20 cellular contexts compared by ENCODE assay signal in genomic region chr15:32687556-32687955, GRCh38. TPM values are rescaled to one million over a fixed set of nuclear protein-coding genes. Genes with fewer than 3 reads are reported as not detected.
DNase-seq lines count a peak whose midpoint lies in the region; ATAC-seq lines count a peak whose summit lies in the region.
"Had no signal": no experiment of that assay in that cellular context is flagged by ENCODE, and none has a peak within 500 bp of the region (broad histone marks: within the 10 kb centered on the region; RNA-seq: fewer than 3 reads in every experiment).

No MANE protein-coding gene starts in this region.

- H3K9me3 ChIP-seq in GM23248 (ENCODE audit: low read depth): no peaks in the 10 kb centered on the region
- H3K9me3 ChIP-seq: BLaER1, neutrophil, thyroid gland had no signal

- 0 to 1% methylated on average over 5 of the region's 5 CpGs for WGBS in GM23248 (ENCODE audit: low coverage in 1 of 2, low lambda C conversion rate in 2 of 2, missing lambda C conversion rate in 2 of 2), 2 experiments

- H3K27ac ChIP-seq in GM23248: peak overlapping the region; percentile 97
- H3K27ac ChIP-seq: BLaER1, neutrophil, thyroid gland had no signal

- no peaks in the 10 kb centered on the region for H3K27me3 ChIP-seq in GM23248 (replicated peaks; ENCODE audit: insufficient read depth)
- H3K27me3 ChIP-seq: BLaER1, thyroid gland had no signal

- peak overlapping the region; percentile 61 for H3K9ac ChIP-seq in GM23248
- H3K9ac ChIP-seq: BLaER1 had no signal

- H3K36me3 ChIP-seq in GM23248 (ENCODE audit: low read depth): no peaks in the 10 kb centered on the region
- H3K36me3 ChIP-seq: BLaER1, neutrophil, thyroid gland had no signal

- peak overlapping the region; percentile 26 for H3K4me2 ChIP-seq in GM23248 (ENCODE audit: unreplicated experiment)
- H3K4me2 ChIP-seq: BLaER1 had no signal

- peaks cover 30% of the 10 kb centered on the region for H3K79me2 ChIP-seq in GM23248 (ENCODE audit: insufficient read depth)

- peak; percentile 84 for DNase-seq in GM23248
- DNase-seq in RPMI7951 (ENCODE audit: low read depth): peak; percentile 86
- DNase-seq in dermis blood vessel endothelial cell: peak; percentile 4
- peak; percentile 62 for DNase-seq in renal cortical epithelial cell (ENCODE audit: low read depth)
- no peak for DNase-seq in activated naive CD4-positive, alpha-beta T cell (lab: John Stamatoyannopoulos, UW)
- DNase-seq: activated CD4-positive, alpha-beta T cell treated with anti-CD3 and anti-CD28 coated beads for 1 hour; activated CD8-positive, alpha-beta memory T cell treated with anti-CD3 and anti-CD28 coated beads, Interleukin-2, amount 10 ng/mL, durations not matched to agents 7 days and 5 days; activated naive CD8-positive, alpha-beta T cell treated with anti-CD3 and anti-CD28 coated beads, Interleukin-2, amount 50 U/mL, for 24 hours; NCI-H187 treated with DMSO at 0.1 percent for 48 hours; NCI-H446 treated with DMSO at 0.1 percent for 48 hours; retina; SIG-M5; stimulated activated naive B cell treated with anti-CD40 and anti-IgM and Interleukin-4, amounts not matched to agents 10 μg/mL and 1 μg/mL and 100 μg/mL, for 72 hours; thyroid gland had no signal

- no peaks in the 10 kb centered on the region for H4K20me1 ChIP-seq in GM23248 (ENCODE audit: insufficient read depth)
- H4K20me1 ChIP-seq: BLaER1 had no signal

- H2AFZ ChIP-seq in GM23248: no peak overlapping the region

- peaks cover 56% of the 10 kb centered on the region for H3K4me1 ChIP-seq in GM23248 (ENCODE audit: insufficient read depth)

- H3K9me2 ChIP-seq in GM23248 (ENCODE audit: insufficient read depth): no peaks in the 10 kb centered on the region

- ATAC-seq in HG03175 (IDR thresholded peaks at IDR 0.05; ENCODE audit: unreplicated experiment) (no peak), GM21447 (IDR thresholded peaks at IDR 0.05; ENCODE audit: unreplicated experiment) (no peak), HG02759 (IDR thresholded peaks at IDR 0.05; ENCODE audit: unreplicated experiment) (no peak)
- ATAC-seq: activated CD8-positive, alpha-beta memory T cell treated with anti-CD3 and anti-CD28 coated beads, Interleukin-2, amount 10 ng/mL, durations not matched to agents 7 days and 5 days; activated T-helper 17 cell treated with anti-CD3 and anti-CD28 coated beads, Interleukin-2, amount 50 U/mL, for 72 hours; stimulated activated naive B cell treated with anti-CD40 and anti-IgM and Interleukin-4, amounts not matched to agents 10 μg/mL and 1 μg/mL and 100 μg/mL, for 72 hours had no signal

- H3K4me3 ChIP-seq in GM23248: no peak overlapping the region
- H3K4me3 ChIP-seq: BLaER1, thyroid gland had no signal

- H3F3A ChIP-seq in GM23248 (ENCODE audit: insufficient read depth): peaks cover 52% of the 10 kb centered on the region

- in situ Hi-C loops in GM23248 (cut with MboI): no loop called here

RNA-seq across cellular contexts. Expression of gene GREM1, which starts 30.2 kb away (rescaled TPM):
- total RNA-seq in GM23248 (2014; rRNA removed; shearing (Covaris generic)): 935 and 1,005 TPM in 2 replicates
- 575 and 584 TPM in 2 replicates for polyA plus RNA-seq in GM23248 (2016; fragmentation: Nextera tagmentation; extraction: Ambion mirVana)
- total RNA-seq in RPMI7951 (2014; rRNA removed; shearing (Covaris generic)): 68.1 and 79.4 TPM in 2 replicates
- total RNA-seq in dermis blood vessel endothelial cell (0.47 and 1.2 TPM in 2 replicates), renal cortical epithelial cell (4.2 and 9.7 TPM in 2 replicates)
- total RNA-seq: activated CD8-positive, alpha-beta memory T cell treated with anti-CD3 and anti-CD28 coated beads, Interleukin-2, amount 10 ng/mL, durations not matched to agents 7 days and 5 days; activated T-helper 17 cell treated with anti-CD3 and anti-CD28 coated beads, Interleukin-2, amount 50 U/mL, for 72 hours had no signal

RNA-seq across cellular contexts. Expression of gene SCG5, which starts 46.0 kb away (rescaled TPM):
- 16.2 and 26.1 TPM in 2 replicates for total RNA-seq in GM23248 (2014; rRNA removed; shearing (Covaris generic))
- polyA plus RNA-seq in GM23248 (2016; fragmentation: Nextera tagmentation; extraction: Ambion mirVana): 19.5 and 20.5 TPM in 2 replicates
- total RNA-seq in RPMI7951 (2014; rRNA removed; shearing (Covaris generic)): 91.9 and 99.1 TPM in 2 replicates
- total RNA-seq in dermis blood vessel endothelial cell (0.34 TPM in 1 of 2 replicates, not detected in the other), renal cortical epithelial cell (2.4 and 12.0 TPM in 2 replicates)

Comparison
In these comparisons a context has a peak if more than half of its experiments do, and no peak if none do; other contexts are left out.
1. DNase-seq: peak in GM23248 (single experiment), RPMI7951 (single experiment), dermis blood vessel endothelial cell (single experiment) and renal cortical epithelial cell (single experiment); none in activated naive CD4-positive, alpha-beta T cell (0 of 4).